In the genomic region with DNA sequence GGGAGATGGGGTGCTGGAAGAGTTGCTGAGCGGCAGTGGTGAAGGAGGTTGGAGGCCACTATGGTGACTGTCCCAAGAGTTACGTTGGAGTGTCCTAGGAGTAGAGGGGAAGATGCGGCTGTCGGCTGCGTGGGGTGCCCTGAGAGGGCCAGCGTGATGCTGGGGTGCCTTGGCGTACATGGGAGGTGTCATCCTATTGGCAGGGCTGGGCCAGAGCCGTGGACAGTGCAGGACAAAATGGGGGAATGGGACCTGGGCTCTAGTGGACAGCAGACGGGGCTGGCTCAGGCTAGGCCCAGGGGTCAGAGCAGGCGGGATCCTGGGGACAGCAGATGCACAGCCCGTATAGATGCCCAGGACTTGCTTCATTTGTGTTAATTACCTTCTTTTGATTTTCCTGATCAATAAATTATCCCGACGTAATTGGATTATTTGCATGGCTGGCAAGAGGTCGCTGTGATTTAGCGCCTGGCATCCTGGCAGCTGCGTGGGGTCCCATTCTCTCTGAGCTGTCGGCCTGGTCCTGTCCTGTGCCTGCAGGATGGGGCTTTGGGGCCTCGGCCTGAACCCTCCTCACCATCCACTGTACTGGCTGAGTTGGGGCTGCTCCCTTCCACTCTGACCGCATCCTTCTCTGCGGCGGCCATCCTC, we compare ENCODE assay signal across 26 cellular contexts.
"Had no signal": no experiment of that assay in that cellular context is flagged by ENCODE, and none has a peak within 500 bp of the region (broad histone marks: within the 10 kb centered on the region; RNA-seq: fewer than 3 reads in every experiment).

No MANE protein-coding gene starts in this region.

- H3K4me3 Mint-ChIP-seq: activated CD8-positive, alpha-beta T cell treated with anti-CD3 and anti-CD28 coated beads, Interleukin-2, amount 10 ng/mL, durations not matched to agents 7 days and 5 days; activated naive CD4-positive, alpha-beta T cell treated with anti-CD3 and anti-CD28 coated beads, Interleukin-2, amount 50 U/mL, for 24 hours; activated T-cell treated with anti-CD3 and anti-CD28 coated beads, Interleukin-2, amount 50 U/mL, for 24 hours; activated T-helper 1 cell treated with anti-CD3 and anti-CD28 coated beads, Interleukin-12 subunit alpha, Interleukin-12 subunit beta, Interleukin-2, Interleukin-4 antibody, amounts not matched to agents 30 ng/mL and 10 ng/mL and 1 ng/mL, durations not matched to agents 14 hours and 24 hours and 36 hours; T-helper 17 cell; WTC11 had no signal

- H3K36me3 ChIP-seq: ascending aorta, Peyer's patch had no signal

- H3K4me1 ChIP-seq: ascending aorta, body of pancreas, Peyer's patch had no signal

- ATAC-seq: activated CD8-positive, alpha-beta T cell treated with anti-CD3 and anti-CD28 coated beads, Interleukin-2, amount 10 ng/mL, durations not matched to agents 7 days and 5 days; body of pancreas; T-helper 17 cell; WTC11 had no signal

- H3K27ac ChIP-seq: ascending aorta, body of pancreas, Peyer's patch, RWPE1 had no signal

- H3K27me3 Mint-ChIP-seq: activated naive CD4-positive, alpha-beta T cell treated with anti-CD3 and anti-CD28 coated beads, Interleukin-2, amount 50 U/mL, for 24 hours; activated T-cell treated with anti-CD3 and anti-CD28 coated beads, Interleukin-2, amount 50 U/mL, for 24 hours had no signal

- H3K27me3 ChIP-seq: ascending aorta, Peyer's patch had no signal

- H3K36me3 Mint-ChIP-seq: WTC11 had no signal

- H3K4me3 ChIP-seq: ascending aorta, body of pancreas, Peyer's patch had no signal

- H3K4me1 Mint-ChIP-seq: WTC11 had no signal

- DNase-seq: activated CD4-positive, alpha-beta T cell treated with anti-CD3 and anti-CD28 coated beads for 48 hours; activated CD4-positive, alpha-beta T cell treated with anti-CD3 and anti-CD28 coated beads, Interleukin-2, amount 50 U/mL, for 4 hours; activated CD4-positive, CD25-positive, alpha-beta regulatory T cell treated with anti-CD3 and anti-CD28 coated beads, Interleukin-2, amount 50 U/mL, for 72 hours; activated CD8-positive, alpha-beta T cell treated with anti-CD3 and anti-CD28 coated beads, Interleukin-2, amount 10 ng/mL, durations not matched to agents 7 days and 5 days; activated effector memory CD4-positive, alpha-beta T cell treated with Interleukin-2 at 50 U/mL for 16 hours; activated naive CD4-positive, alpha-beta T cell; activated T-cell treated with anti-CD3 and anti-CD28 coated beads, Interleukin-2, amount 50 U/mL, for 24 hours; body of pancreas; Karpas-422; MM.1S; NCI-H1105; NCI-H1436; NCI-H1694 treated with DMSO at 0.1 percent for 48 hours; NCI-H2029 treated with DMSO at 0.1 percent for 48 hours; NCI-H345; NCI-H510A; NCI-H526 treated with DMSO at 0.1 percent for 48 hours; Peyer's patch; SIG-M5; T-helper 17 cell; T-helper 9 cell had no signal

- H3K27ac Mint-ChIP-seq: activated CD8-positive, alpha-beta T cell treated with anti-CD3 and anti-CD28 coated beads, Interleukin-2, amount 10 ng/mL, durations not matched to agents 7 days and 5 days; activated naive CD4-positive, alpha-beta T cell treated with anti-CD3 and anti-CD28 coated beads, Interleukin-2, amount 50 U/mL, for 24 hours; activated T-cell treated with anti-CD3 and anti-CD28 coated beads, Interleukin-2, amount 50 U/mL, for 24 hours; activated T-helper 1 cell treated with anti-CD3 and anti-CD28 coated beads, Interleukin-12 subunit alpha, Interleukin-12 subunit beta, Interleukin-2, Interleukin-4 antibody, amounts not matched to agents 30 ng/mL and 10 ng/mL and 1 ng/mL, durations not matched to agents 14 hours and 24 hours and 36 hours; T-helper 17 cell; WTC11 had no signal

- H3K9me3 Mint-ChIP-seq: activated naive CD4-positive, alpha-beta T cell treated with anti-CD3 and anti-CD28 coated beads, Interleukin-2, amount 50 U/mL, for 24 hours; activated T-helper 1 cell treated with anti-CD3 and anti-CD28 coated beads, Interleukin-12 subunit alpha, Interleukin-12 subunit beta, Interleukin-2, Interleukin-4 antibody, amounts not matched to agents 30 ng/mL and 10 ng/mL and 1 ng/mL, durations not matched to agents 14 hours and 24 hours and 36 hours had no signal

- H3K9me3 ChIP-seq: ascending aorta, body of pancreas had no signal
